In the genomic region with DNA sequence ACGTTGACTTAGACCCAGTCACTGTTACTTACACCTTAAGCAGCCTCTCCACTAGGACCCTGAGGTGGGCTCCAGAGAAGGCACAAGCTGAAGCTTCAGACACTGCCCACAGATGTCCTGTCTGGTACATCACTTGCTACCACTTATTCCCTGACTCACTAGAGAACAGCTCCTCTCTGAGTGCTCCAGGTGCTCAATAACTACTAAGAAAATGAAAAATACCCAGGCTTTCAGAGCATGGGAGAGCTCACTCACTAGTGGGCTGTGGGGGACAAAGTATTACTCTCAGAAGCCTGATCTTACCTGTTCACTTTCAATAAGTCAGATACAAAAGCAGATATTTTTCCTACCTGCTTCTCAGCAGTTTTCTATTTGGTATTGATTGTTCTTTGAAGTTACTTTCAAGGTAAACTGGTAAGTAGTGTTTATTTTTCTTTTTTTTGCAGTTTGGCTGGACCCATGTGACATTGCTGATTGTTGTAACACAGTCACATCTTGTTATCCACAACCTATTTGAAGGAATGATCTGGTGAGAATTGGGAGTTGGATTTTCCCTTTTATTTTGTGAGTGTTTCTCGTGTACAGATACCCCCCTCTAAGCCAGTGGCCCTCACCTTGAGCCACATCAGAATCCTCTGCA, we compare ENCODE assay signal across 23 cellular contexts. TPM values are rescaled to one million over a fixed set of nuclear protein-coding genes. Genes with fewer than 3 reads are reported as not detected.
A peak's percentile ranks its signal among the peaks of the same experiment; 100 is the strongest.
DNase-seq lines count a peak whose midpoint lies in the region; ATAC-seq and TF ChIP-seq lines count a peak whose summit lies in the region.
"Had no signal": no experiment of that assay in that cellular context is flagged by ENCODE, and none has a peak within 500 bp of the region (broad histone marks: within the 10 kb centered on the region; RNA-seq: fewer than 3 reads in every experiment).

No MANE protein-coding gene starts in this region.

- H3K27me3 Mint-ChIP-seq in activated T-cell treated with anti-CD3 and anti-CD28 coated beads, Interleukin-2, amount 50 U/mL, for 24 hours, result no peaks in the 10 kb centered on the region
- no peaks in the 10 kb centered on the region for H3K27me3 Mint-ChIP-seq in activated T-helper 17 cell treated with anti-CD3 and anti-CD28 coated beads, Interleukin-2, amount 50 U/mL, for 72 hours
- H3K27me3 Mint-ChIP-seq in stimulated activated naive B cell treated with anti-CD40 and anti-IgM and Interleukin-4, amounts not matched to agents 10 μg/mL and 1 μg/mL and 100 μg/mL, for 72 hours, result no peaks in the 10 kb centered on the region
- no peaks in the 10 kb centered on the region for H3K27me3 Mint-ChIP-seq in WTC11 (ENCODE audit: low read depth)
- H3K27me3 Mint-ChIP-seq: activated naive CD4-positive, alpha-beta T cell treated with anti-CD3 and anti-CD28 coated beads, Interleukin-2, amount 50 U/mL, for 24 hours; CD8-positive, alpha-beta memory T cell; naive thymus-derived CD4-positive, alpha-beta T cell; stimulated activated naive CD8-positive, alpha-beta T cell treated with anti-CD3 and anti-CD28 coated beads, Interleukin-15, amount 100 ng/mL, for 72 hours had no signal

- H3K27ac Mint-ChIP-seq in activated T-cell treated with anti-CD3 and anti-CD28 coated beads, Interleukin-2, amount 50 U/mL, for 24 hours, result peak overlapping the region; percentile 34
- peak overlapping the region; percentile 65 for H3K27ac Mint-ChIP-seq in activated T-helper 17 cell treated with anti-CD3 and anti-CD28 coated beads, Interleukin-2, amount 50 U/mL, for 72 hours
- H3K27ac Mint-ChIP-seq in stimulated activated naive B cell treated with anti-CD40 and anti-IgM and Interleukin-4, amounts not matched to agents 10 μg/mL and 1 μg/mL and 100 μg/mL, for 72 hours, result peak overlapping the region; percentile 67
- no peak overlapping the region for H3K27ac Mint-ChIP-seq in WTC11

- in situ Hi-C loops in GM13976 (cut with MboI; ENCODE audit: low sequenced_read_pairs, unreplicated experiment), result no loop called here

- no peaks in the 10 kb centered on the region for H3K9me3 Mint-ChIP-seq in activated T-cell treated with anti-CD3 and anti-CD28 coated beads, Interleukin-2, amount 50 U/mL, for 24 hours
- no peaks in the 10 kb centered on the region for H3K9me3 Mint-ChIP-seq in activated T-helper 17 cell treated with anti-CD3 and anti-CD28 coated beads, Interleukin-2, amount 50 U/mL, for 72 hours
- H3K9me3 Mint-ChIP-seq in stimulated activated naive B cell treated with anti-CD40 and anti-IgM and Interleukin-4, amounts not matched to agents 10 μg/mL and 1 μg/mL and 100 μg/mL, for 72 hours, result no peaks in the 10 kb centered on the region
- no peaks in the 10 kb centered on the region for H3K9me3 Mint-ChIP-seq in WTC11
- H3K9me3 Mint-ChIP-seq: activated naive CD4-positive, alpha-beta T cell treated with anti-CD3 and anti-CD28 coated beads, Interleukin-2, amount 50 U/mL, for 24 hours; activated T-cell treated with anti-CD3 and anti-CD28 coated beads, Interleukin-2, amount 50 U/mL, for 4 hours; CD8-positive, alpha-beta memory T cell; naive thymus-derived CD4-positive, alpha-beta T cell; stimulated activated naive CD8-positive, alpha-beta T cell treated with anti-CD3 and anti-CD28 coated beads, Interleukin-15, amount 100 ng/mL, for 72 hours had no signal

- POLR2A ChIA-PET in WTC11 (lab: Charles Lee), result no interaction called here

- ATAC-seq in activated T-helper 17 cell treated with anti-CD3 and anti-CD28 coated beads, Interleukin-2, amount 50 U/mL, for 72 hours (replicated peaks), result no peak
- ATAC-seq in left lobe of liver, result peak; percentile 64
- ATAC-seq in stimulated activated naive B cell treated with anti-CD40 and anti-IgM and Interleukin-4, amounts not matched to agents 10 μg/mL and 1 μg/mL and 100 μg/mL, for 72 hours (replicated peaks), result no peak
- no peak for ATAC-seq in GM21576 (IDR thresholded peaks at IDR 0.05; ENCODE audit: unreplicated experiment)
- ATAC-seq in WTC11, result no peak
- ATAC-seq: activated T-cell treated with anti-CD3 and anti-CD28 coated beads, Interleukin-2, amount 50 U/mL, for 4 hours; body of pancreas; foreskin keratinocyte; HCT116; naive thymus-derived CD4-positive, alpha-beta T cell; stimulated activated naive CD8-positive, alpha-beta T cell treated with anti-CD3 and anti-CD28 coated beads, Interleukin-15, amount 100 ng/mL, for 72 hours had no signal

- DNase-seq in activated T-cell treated with anti-CD3 and anti-CD28 coated beads, Interleukin-2, amount 50 U/mL, for 24 hours, result no peak
- DNase-seq in activated T-cell treated with anti-CD3 and anti-CD28 coated beads, Interleukin-2, amount 50 U/mL, for 48 hours, result no peak
- DNase-seq in left lobe of liver (ENCODE audit: low spot score) (no peak), GM13976 (ENCODE audit: low spot score) (no peak), WTC11 (ENCODE audit: low spot score) (no peak)
- DNase-seq in stimulated activated naive B cell treated with anti-CD40 and anti-IgM and Interleukin-4, amounts not matched to agents 10 μg/mL and 1 μg/mL and 100 μg/mL, for 72 hours, result no peak
- DNase-seq: activated T-cell treated with anti-CD3 and anti-CD28 coated beads, Interleukin-2, amount 50 U/mL, for 4 hours; body of pancreas; CD8-positive, alpha-beta memory T cell; effector CD8-positive, alpha-beta T cell; left colon; naive thymus-derived CD4-positive, alpha-beta T cell; NCI-H1417; NCI-H2081; NCI-H345; NCI-H82; stimulated activated CD4-positive, alpha-beta T cell treated with anti-CD3 and anti-CD28 coated beads, Interleukin-4, amount 100 ng/mL, for 4 hours; stimulated activated naive CD8-positive, alpha-beta T cell treated with anti-CD3 and anti-CD28 coated beads, Interleukin-15, amount 100 ng/mL, for 72 hours had no signal

- no peak overlapping the region for H3K4me3 Mint-ChIP-seq in activated T-cell treated with anti-CD3 and anti-CD28 coated beads, Interleukin-2, amount 50 U/mL, for 24 hours
- no peak overlapping the region for H3K4me3 Mint-ChIP-seq in activated T-helper 17 cell treated with anti-CD3 and anti-CD28 coated beads, Interleukin-2, amount 50 U/mL, for 72 hours
- no peak overlapping the region for H3K4me3 Mint-ChIP-seq in stimulated activated naive B cell treated with anti-CD40 and anti-IgM and Interleukin-4, amounts not matched to agents 10 μg/mL and 1 μg/mL and 100 μg/mL, for 72 hours
- no peak overlapping the region for H3K4me3 Mint-ChIP-seq in WTC11
- H3K4me3 Mint-ChIP-seq: activated naive CD4-positive, alpha-beta T cell treated with anti-CD3 and anti-CD28 coated beads, Interleukin-2, amount 50 U/mL, for 24 hours; activated T-cell treated with anti-CD3 and anti-CD28 coated beads, Interleukin-2, amount 50 U/mL, for 4 hours; CD8-positive, alpha-beta memory T cell; naive thymus-derived CD4-positive, alpha-beta T cell; stimulated activated naive CD8-positive, alpha-beta T cell treated with anti-CD3 and anti-CD28 coated beads, Interleukin-15, amount 100 ng/mL, for 72 hours had no signal

- TF ChIP-seq CTCF in GM13976 (IDR thresholded peaks at IDR 0.05; ENCODE audit: borderline replicate concordance, control extremely low read depth, extremely low read depth, insufficient read depth, missing control alignments) (no peak), WTC11 (IDR thresholded peaks at IDR 0.05) (no peak)

- H3K36me3 Mint-ChIP-seq in activated T-cell treated with anti-CD3 and anti-CD28 coated beads, Interleukin-2, amount 50 U/mL, for 24 hours (ENCODE audit: low read depth), result peaks cover 84% of the 10 kb centered on the region
- peaks cover 97% of the 10 kb centered on the region for H3K36me3 Mint-ChIP-seq in activated T-helper 17 cell treated with anti-CD3 and anti-CD28 coated beads, Interleukin-2, amount 50 U/mL, for 72 hours (ENCODE audit: low read depth)
- H3K36me3 Mint-ChIP-seq in stimulated activated naive B cell treated with anti-CD40 and anti-IgM and Interleukin-4, amounts not matched to agents 10 μg/mL and 1 μg/mL and 100 μg/mL, for 72 hours, result peaks cover 35 to 62% of the 10 kb centered on the region in 2 donors
- peaks cover 40% of the 10 kb centered on the region for H3K36me3 Mint-ChIP-seq in WTC11

- H3K4me1 Mint-ChIP-seq in activated T-cell treated with anti-CD3 and anti-CD28 coated beads, Interleukin-2, amount 50 U/mL, for 24 hours (ENCODE audit: low read depth), result peaks cover 1% of the 10 kb centered on the region
- H3K4me1 Mint-ChIP-seq in activated T-helper 17 cell treated with anti-CD3 and anti-CD28 coated beads, Interleukin-2, amount 50 U/mL, for 72 hours, result no peaks in the 10 kb centered on the region
- peaks cover 5 to 6% of the 10 kb centered on the region in 2 donors for H3K4me1 Mint-ChIP-seq in stimulated activated naive B cell treated with anti-CD40 and anti-IgM and Interleukin-4, amounts not matched to agents 10 μg/mL and 1 μg/mL and 100 μg/mL, for 72 hours
- H3K4me1 Mint-ChIP-seq in WTC11, result peaks cover 12% of the 10 kb centered on the region
- H3K4me1 Mint-ChIP-seq: activated naive CD4-positive, alpha-beta T cell treated with anti-CD3 and anti-CD28 coated beads, Interleukin-2, amount 50 U/mL, for 24 hours; CD8-positive, alpha-beta memory T cell; stimulated activated naive CD8-positive, alpha-beta T cell treated with anti-CD3 and anti-CD28 coated beads, Interleukin-15, amount 100 ng/mL, for 72 hours had no signal

- CTCF ChIA-PET in WTC11 (lab: Charles Lee), result interaction anchor here (0.9 to 1.4 kb wide), 3 partner anchors 9 to 56 kb away, joined by 3 to 6 read pairs (median 4); a partner anchor contains a TSS

TF ChIP-seq in WTC11, 78 proteins besides CTCF, POLR2A, EP300 and RAD21 (continues in another document):
- no peak for TF ChIP-seq SMAD4 (CRISPR knock-in tag; IDR thresholded peaks at IDR 0.05)
- TF ChIP-seq, protein P1, sequence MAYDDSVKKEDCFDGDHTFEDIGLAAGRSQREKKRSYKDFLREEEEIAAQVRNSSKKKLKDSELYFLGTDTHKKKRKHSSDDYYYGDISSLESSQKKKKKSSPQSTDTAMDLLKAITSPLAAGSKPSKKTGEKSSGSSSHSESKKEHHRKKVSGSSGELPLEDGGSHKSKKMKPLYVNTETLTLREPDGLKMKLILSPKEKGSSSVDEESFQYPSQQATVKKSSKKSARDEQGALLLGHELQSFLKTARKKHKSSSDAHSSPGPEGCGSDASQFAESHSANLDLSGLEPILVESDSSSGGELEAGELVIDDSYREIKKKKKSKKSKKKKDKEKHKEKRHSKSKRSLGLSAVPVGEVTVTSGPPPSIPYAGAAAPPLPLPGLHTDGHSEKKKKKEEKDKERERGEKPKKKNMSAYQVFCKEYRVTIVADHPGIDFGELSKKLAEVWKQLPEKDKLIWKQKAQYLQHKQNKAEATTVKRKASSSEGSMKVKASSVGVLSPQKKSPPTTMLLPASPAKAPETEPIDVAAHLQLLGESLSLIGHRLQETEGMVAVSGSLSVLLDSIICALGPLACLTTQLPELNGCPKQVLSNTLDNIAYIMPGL (CRISPR knock-in tag; IDR thresholded peaks at IDR 0.05), result no peak
- TF ChIP-seq TEAD4 (CRISPR knock-in tag; IDR thresholded peaks at IDR 0.05), result no peak
- TF ChIP-seq MYBL2 (CRISPR knock-in tag; IDR thresholded peaks at IDR 0.05), result no peak
- no peak for TF ChIP-seq PRRX2 (CRISPR knock-in tag; IDR thresholded peaks at IDR 0.05)
- no peak for TF ChIP-seq FOXK1 (CRISPR knock-in tag; IDR thresholded peaks at IDR 0.05)
- TF ChIP-seq ZBTB21 (CRISPR knock-in tag; IDR thresholded peaks at IDR 0.05; ENCODE audit: borderline replicate concordance), result no peak

RNA-seq across cellular contexts. Expression of a gene that starts 55.9 kb away (rescaled TPM):
- total RNA-seq in activated T-helper 17 cell treated with anti-CD3 and anti-CD28 coated beads, Interleukin-2, amount 50 U/mL, for 72 hours, result 10 to 100 TPM; 53.8 to 70.5 TPM
- 29.9 TPM for total RNA-seq in left lobe of liver
- 49.1 to 56.6 TPM (median 54.9 TPM) in 3 replicates for total RNA-seq in WTC11 (2021)
